22 cellular contexts compared by ENCODE assay signal in the genomic region with DNA sequence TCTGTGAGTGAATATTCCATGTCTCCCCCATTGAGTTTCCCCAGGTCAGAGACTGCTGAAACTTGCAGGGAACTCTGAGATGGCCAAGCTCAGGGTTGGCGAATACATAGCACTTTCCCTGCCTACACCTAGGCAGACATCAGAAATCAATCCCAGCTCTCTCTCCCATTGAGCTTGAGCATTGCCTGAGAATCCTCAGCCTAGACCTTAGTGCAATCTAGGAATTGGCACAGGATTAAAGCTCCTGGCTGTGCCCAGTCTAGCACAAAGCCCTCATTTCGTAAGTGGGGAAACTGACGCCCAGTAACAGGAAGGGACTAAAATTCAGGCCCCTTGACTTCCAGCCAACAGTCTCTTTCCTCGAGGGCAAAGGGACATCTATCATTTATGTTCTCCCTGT.
DNase-seq lines count a peak whose midpoint lies in the region; ATAC-seq, FAIRE-seq and TF ChIP-seq lines count a peak whose summit lies in the region.
"Had no signal": no experiment of that assay in that cellular context is flagged by ENCODE, and none has a peak within 500 bp of the region (broad histone marks: within the 10 kb centered on the region; RNA-seq: fewer than 3 reads in every experiment).

No MANE protein-coding gene starts in this region.

- TF ChIP-seq CTCF in Panc1 (IDR thresholded peaks at IDR 0.05) = no peak
- no peak for TF ChIP-seq CTCF in foreskin keratinocyte (conservative IDR thresholded peaks at IDR 0.05)
- no peak for TF ChIP-seq CTCF in type B pancreatic cell (conservative IDR thresholded peaks at IDR 0.05)

- H3K36me3 ChIP-seq in Panc1 (ENCODE audit: control insufficient read depth, insufficient read depth, low read length) = no peaks in the 10 kb centered on the region
- no peaks in the 10 kb centered on the region; the same call in 1 of the 2 replicates for H3K36me3 ChIP-seq in MG63
- no peaks in the 10 kb centered on the region for H3K36me3 ChIP-seq in small intestine (ENCODE audit: control insufficient read depth in 2 of 2, insufficient read depth in 2 of 2, low read length in 2 of 2)

- CTCF ChIA-PET in Panc1 (lab: Charles Lee) = interaction anchor here (0.6 kb wide), 1 partner anchor 132 kb away, joined by 3 read pairs; no protein-coding TSS in a partner anchor

- peaks cover 3% of the 10 kb centered on the region for H3K36me3 Mint-ChIP-seq in type B pancreatic cell
- no peaks in the 10 kb centered on the region for H3K36me3 Mint-ChIP-seq in stimulated activated effector memory CD8-positive, alpha-beta T cell treated with anti-CD3 and anti-CD28 coated beads, Interleukin-12 subunit alpha, Interleukin-12 subunit beta, amount 100 ng/mL, for 72 hours

- DNase-seq in DMS 273 (lab: John Stamatoyannopoulos, UW; ENCODE audit: unreplicated experiment) (peak; percentile 26), DMS 273 treated with DMSO at 0.1 percent for 48 hours (lab: John Stamatoyannopoulos, UW) (no peak), Panc1 (ENCODE audit: low read depth, low spot score) (no peak), foreskin keratinocyte (no peak), type B pancreatic cell (ENCODE audit: extremely low spot score, unreplicated experiment) (no peak), MG63 (no peak), small intestine (no peak)
- DNase-seq in stimulated activated effector memory CD8-positive, alpha-beta T cell treated with anti-CD3 and anti-CD28 coated beads, Interleukin-12 subunit alpha, Interleukin-12 subunit beta, amount 100 ng/mL, for 72 hours (ENCODE audit: low spot score in 2 of 2) = no peak
- DNase-seq: GDM1, GOT3, MM.1S, NCI-H1105 treated with DMSO at 0.1 percent for 48 hours, NCI-H187 treated with DMSO at 0.1 percent for 48 hours, NCI-H510A, NCI-H774 had no signal

- in situ Hi-C loops in Panc1 (cut with HindIII; ENCODE audit: low pct_unique_long_range_greater_than_20kb, low sequenced_read_pairs) = no loop called here

- H3K4me1 ChIP-seq in Panc1 (ENCODE audit: control insufficient read depth, insufficient read depth, low read length) = peaks cover 17% of the 10 kb centered on the region
- peaks cover 28% of the 10 kb centered on the region for H3K4me1 ChIP-seq in foreskin keratinocyte
- H3K4me1 ChIP-seq in small intestine (ENCODE audit: control insufficient read depth in 2 of 2, insufficient read depth in 1 of 2, low read depth in 1 of 2, low read length in 1 of 2) = no peaks in the 10 kb centered on the region

- H3K27me3 ChIP-seq in Panc1 (ENCODE audit: control insufficient read depth, insufficient read depth, low read length) (no peaks in the 10 kb centered on the region), foreskin keratinocyte (no peaks in the 10 kb centered on the region), MG63 (no peaks in the 10 kb centered on the region), small intestine (ENCODE audit: control insufficient read depth in 2 of 2, insufficient read depth in 2 of 2, low read length in 2 of 2) (no peaks in the 10 kb centered on the region)

- POLR2A ChIA-PET in Panc1 (lab: Charles Lee) = no interaction called here

- ATAC-seq in Panc1 (no peak; the same call in 1 of the 2 replicates), foreskin keratinocyte (no peak)
- no peak for ATAC-seq in stimulated activated effector memory CD8-positive, alpha-beta T cell treated with anti-CD3 and anti-CD28 coated beads, Interleukin-12 subunit alpha, Interleukin-12 subunit beta, amount 100 ng/mL, for 72 hours
- ATAC-seq: GM12878, HepG2, Right ventricle myocardium inferior, SK-N-SH treated with all-trans-retinoic acid at 6 μM for 48 hours had no signal

- no peaks in the 10 kb centered on the region for H3K9me3 ChIP-seq in Panc1 (ENCODE audit: control insufficient read depth, insufficient read depth, low read depth, low read length)
- H3K9me3 ChIP-seq in MG63 = peaks cover 23% of the 10 kb centered on the region
- H3K9me3 ChIP-seq in small intestine (ENCODE audit: control insufficient read depth, low read depth) = no peaks in the 10 kb centered on the region

- intact Hi-C loops in Panc1 (cut with micrococcal nuclease; ENCODE audit: unreplicated experiment) = no loop called here

- 24 to 49% (median 41%) methylated on average over 4 of the region's 4 CpGs for WGBS in small intestine, 3 donors

- H3K4me3 Mint-ChIP-seq in type B pancreatic cell = peak overlapping the region; percentile 18
- H3K4me3 Mint-ChIP-seq in stimulated activated effector memory CD8-positive, alpha-beta T cell treated with anti-CD3 and anti-CD28 coated beads, Interleukin-12 subunit alpha, Interleukin-12 subunit beta, amount 100 ng/mL, for 72 hours = no peak overlapping the region
- H3K4me3 Mint-ChIP-seq: HFFc6 had no signal

- H3K4me3 ChIP-seq in Panc1 (ENCODE audit: low read depth in 2 of 2, low read length in 2 of 2) (no peak overlapping the region), MG63 (no peak overlapping the region), small intestine (ENCODE audit: low read depth in 1 of 2, low read length in 2 of 2) (no peak overlapping the region)
- H3K4me3 ChIP-seq: GM12878 had no signal

- H3K27me3 Mint-ChIP-seq in type B pancreatic cell = no peaks in the 10 kb centered on the region

- no TSS peak for BruUV-seq in Panc1 (replicated peaks; lab: Mats Ljungman, UMichigan)

- FAIRE-seq in small intestine (lab: Jason Lieb, UNC) = no peak
- FAIRE-seq: GM12878, HepG2 had no signal

- peaks cover 4% of the 10 kb centered on the region for H3K9me3 Mint-ChIP-seq in type B pancreatic cell
- H3K9me3 Mint-ChIP-seq in stimulated activated effector memory CD8-positive, alpha-beta T cell treated with anti-CD3 and anti-CD28 coated beads, Interleukin-12 subunit alpha, Interleukin-12 subunit beta, amount 100 ng/mL, for 72 hours = peaks cover 2% of the 10 kb centered on the region

- H3K4me1 Mint-ChIP-seq in type B pancreatic cell (ENCODE audit: unreplicated experiment) = peaks cover 40% of the 10 kb centered on the region
- peaks cover 10% of the 10 kb centered on the region for H3K4me1 Mint-ChIP-seq in stimulated activated effector memory CD8-positive, alpha-beta T cell treated with anti-CD3 and anti-CD28 coated beads, Interleukin-12 subunit alpha, Interleukin-12 subunit beta, amount 100 ng/mL, for 72 hours

- H3K27ac ChIP-seq in Panc1 (ENCODE audit: low read length) = peak overlapping the region; percentile 62; the same call in 1 of the 2 replicates
- peak overlapping the region; percentile 34 for H3K27ac ChIP-seq in foreskin keratinocyte
- H3K27ac ChIP-seq in small intestine (ENCODE audit: low read depth in 1 of 2, low read length in 1 of 2) = no peak overlapping the region
- H3K27ac ChIP-seq: 22Rv1, KMS-11 had no signal

- peak overlapping the region; percentile 31 for H3K27ac Mint-ChIP-seq in type B pancreatic cell
- H3K27ac Mint-ChIP-seq in stimulated activated effector memory CD8-positive, alpha-beta T cell treated with anti-CD3 and anti-CD28 coated beads, Interleukin-12 subunit alpha, Interleukin-12 subunit beta, amount 100 ng/mL, for 72 hours = no peak overlapping the region

Comparison
In these comparisons a context has a peak if more than half of its experiments do, and no peak if none do; other contexts are left out.
1. H3K27ac ChIP-seq: peak in Panc1 (single experiment) and foreskin keratinocyte (single experiment); none in small intestine (0 of 2).